In the genomic region with DNA sequence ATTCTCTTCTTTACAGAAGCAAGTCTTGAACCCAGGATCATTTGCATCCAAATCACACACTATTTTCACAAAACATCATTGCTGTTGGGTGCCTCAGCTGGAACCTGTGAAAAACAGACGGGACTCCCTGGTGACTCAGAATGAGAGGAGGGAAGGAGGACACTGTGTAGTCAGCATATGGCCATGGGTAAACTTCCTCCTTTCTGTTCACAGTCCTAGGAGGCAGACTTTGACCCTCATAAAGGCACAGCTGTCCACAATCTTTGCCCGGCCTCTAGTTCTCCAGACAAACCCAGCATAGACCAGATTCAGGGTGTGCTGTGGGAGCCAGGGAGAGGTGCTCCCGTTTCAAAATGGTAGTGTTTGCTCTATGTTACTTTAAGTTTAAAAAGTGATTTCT, we compare ENCODE assay signal across 8 cellular contexts.
A peak's percentile ranks its signal among the peaks of the same experiment; 100 is the strongest.
DNase-seq lines count a peak whose midpoint lies in the region; ATAC-seq and TF ChIP-seq lines count a peak whose summit lies in the region.

No MANE protein-coding gene starts in this region.

- no peaks in the 10 kb centered on the region for H3K79me1 ChIP-seq in mesendoderm (ENCODE audit: low read length)

- H3K4ac ChIP-seq in mesendoderm (ENCODE audit: low read depth, low read length), result no peak overlapping the region

- no peaks in the 10 kb centered on the region for H3K9me3 ChIP-seq in heart right ventricle

- intact Hi-C loops in heart right ventricle (cut with DNase I), result loop anchor here in 2 of 10 donors (10.0 kb wide), 3 partner anchors 46 to 224 kb away; no protein-coding TSS in a partner anchor

- in situ Hi-C loops in ACHN (cut with HindIII; ENCODE audit: low pct_ligation_motif_present, low pct_unique_long_range_greater_than_20kb, low sequenced_read_pairs), result no loop called here

- no peak overlapping the region for H4K8ac ChIP-seq in mesendoderm (ENCODE audit: low read depth, low read length)

- no peak overlapping the region for H2BK120ac ChIP-seq in mesendoderm (ENCODE audit: low read depth, low read length)

- TF ChIP-seq CTCF in GM12865 (IDR thresholded peaks at IDR 0.05; ENCODE audit: insufficient read depth, low read depth, low read length, missing control alignments), result no peak
- TF ChIP-seq CTCF in heart right ventricle (IDR thresholded peaks at IDR 0.05), result no peak

- H3K36me3 ChIP-seq in heart right ventricle (no peaks in the 10 kb centered on the region), mesendoderm (ENCODE audit: control insufficient read depth, insufficient read depth, low read length) (no peaks in the 10 kb centered on the region)

- H3K4me2 ChIP-seq in mesendoderm (ENCODE audit: low read length), result no peak overlapping the region

- H3K23ac ChIP-seq in mesendoderm (ENCODE audit: low read length), result no peak overlapping the region

- H3K27me3 ChIP-seq in heart right ventricle (no peaks in the 10 kb centered on the region), mesendoderm (ENCODE audit: insufficient read depth, low read length, poor library complexity) (no peaks in the 10 kb centered on the region)

- no peak overlapping the region for H2BK5ac ChIP-seq in mesendoderm (ENCODE audit: low read length)

- WGBS in heart right ventricle, 2 donors, result 80 to 81% methylated on average over 3 of the region's 3 CpGs
- no CpG with 5 or more reads among the region's 3 CpGs for WGBS in mesendoderm (ENCODE audit: extremely low coverage, insufficient coverage, low lambda C conversion rate)

- H3K18ac ChIP-seq in mesendoderm (ENCODE audit: low read length), result no peak overlapping the region

- no peak overlapping the region for H2BK15ac ChIP-seq in mesendoderm (replicated peaks; ENCODE audit: low read depth)

- H3K27ac ChIP-seq in heart right ventricle (peak overlapping the region in 6 of 10 donors; percentile 31 to 79 (median 68)), mesendoderm (ENCODE audit: low read depth, low read length) (no peak overlapping the region)

- no peak overlapping the region for H4K5ac ChIP-seq in mesendoderm (ENCODE audit: low read length)

- no peak overlapping the region for H2AK5ac ChIP-seq in mesendoderm (ENCODE audit: low read length)

- ATAC-seq in GM21619 (IDR thresholded peaks at IDR 0.05; ENCODE audit: unreplicated experiment) (peak; percentile 97), heart right ventricle (peak in 5 of 8 donors; percentile 19 to 79 (median 48))

- H3K4me1 ChIP-seq in heart right ventricle (peaks cover 1 to 23% (median 10%) of the 10 kb centered on the region in 9 donors), mesendoderm (ENCODE audit: control insufficient read depth, low read depth, low read length) (no peaks in the 10 kb centered on the region)

- no peaks in the 10 kb centered on the region for H3K79me2 ChIP-seq in mesendoderm (ENCODE audit: control insufficient read depth, insufficient read depth, low read length)

- no peak overlapping the region for H3K56ac ChIP-seq in mesendoderm (ENCODE audit: low read length)

- no peak overlapping the region for H3K9ac ChIP-seq in mesendoderm (ENCODE audit: low read length)

- DNase-seq in GM12865 (ENCODE audit: low read depth) (peak; percentile 76), HT1080 (ENCODE audit: low read depth) (peak; percentile 61), heart right ventricle (peak in 1 of 2 donors; percentile 16), mesendoderm (no peak), NCI-H2171 (lab: John Stamatoyannopoulos, UW) (no peak), ACHN (no peak), NCI-H510A (lab: John Stamatoyannopoulos, UW) (no peak)

- H3K4me3 ChIP-seq in GM12865 (ENCODE audit: low read depth, low read length), result no peak overlapping the region
- no peak overlapping the region for H3K4me3 ChIP-seq in heart right ventricle
- H3K4me3 ChIP-seq in mesendoderm (ENCODE audit: low read length), result no peak overlapping the region

Comparison
In these comparisons a context has a peak if more than half of its experiments do, and no peak if none do; other contexts are left out.
1. DNase-seq: peak in GM12865 (single experiment) and HT1080 (single experiment); none in mesendoderm (single experiment), NCI-H2171 (single experiment), ACHN (single experiment) and NCI-H510A (single experiment).